Comparison of ENCODE assay signal across 16 cellular contexts in genomic region chr4:1592179-1593037, GRCh38.
DNase-seq lines count a peak whose midpoint lies in the region; ATAC-seq, FAIRE-seq and TF ChIP-seq lines count a peak whose summit lies in the region.
"Had no signal": no experiment of that assay in that cellular context is flagged by ENCODE, and none has a peak within 500 bp of the region (broad histone marks: within the 10 kb centered on the region; RNA-seq: fewer than 3 reads in every experiment).

No MANE protein-coding gene starts in this region.

- H3K27ac ChIP-seq in K562 (ENCODE audit: extremely low read depth, low read depth, low read length), result peak overlapping the region; percentile 12; the same call in 1 of the 3 replicates
- H3K27ac ChIP-seq in right atrium auricular region, result peak overlapping the region; percentile 59 to 85
- no peak overlapping the region for H3K27ac ChIP-seq in Karpas-422 (ENCODE audit: low read length)

- DNase-seq in BE2C, result peak; percentile 4
- peak in 1 of 4 experiments; percentile 28 for DNase-seq in K562 (ENCODE audit: extremely low read depth in 1 of 4, low spot score in 3 of 4)
- DNase-seq in right atrium auricular region (ENCODE audit: low spot score), result no peak
- peak; percentile 64 for DNase-seq in posterior vena cava (ENCODE audit: low spot score)
- no peak for DNase-seq in NCI-H1092 (lab: John Stamatoyannopoulos, UW)
- DNase-seq in Karpas-422, result no peak
- DNase-seq in ACHN, result no peak
- DNase-seq: AML-193, DND-41, GDM1, MM.1S, NCI-H1105 treated with DMSO at 0.1 percent for 48 hours, NCI-H187, PC-3 had no signal

- no peaks in the 10 kb centered on the region for H3K9me1 ChIP-seq in K562 (ENCODE audit: control insufficient read depth, insufficient read depth, low read length)

- TF ChIP-seq EP300 in K562 (IDR thresholded peaks at IDR 0.05; ENCODE audit: low read length), result no peak

- WGBS in K562 (ENCODE audit: insufficient coverage, low coverage, missing lambda C conversion rate), result 50% methylated on average over 28 of the region's 54 CpGs

- intact Hi-C loops in K562 (cut with micrococcal nuclease) (no loop called here), posterior vena cava (cut with DNase I) (no loop called here)

- TF ChIP-seq CTCF in BE2C (IDR thresholded peaks at IDR 0.05; ENCODE audit: low read depth, low read length) (no peak), K562 (IDR thresholded peaks at IDR 0.05 in 2 of 3, conservative IDR thresholded peaks at IDR 0.05 in 1 of 3; ENCODE audit: insufficient read depth in 2 of 3, low read depth in 1 of 3, low read length in 3 of 3) (no peak), right atrium auricular region (IDR thresholded peaks at IDR 0.05) (no peak)

- in situ Hi-C loops in K562 (cut with MboI) (no loop called here), ACHN (cut with HindIII; ENCODE audit: low pct_ligation_motif_present, low pct_unique_long_range_greater_than_20kb, low sequenced_read_pairs) (no loop called here)

- H2AFZ ChIP-seq in K562 (ENCODE audit: low read depth, low read length), result peak overlapping the region; percentile 46
- H2AFZ ChIP-seq in Karpas-422 (ENCODE audit: low read length), result no peak overlapping the region

- BruUV-seq in K562 (replicated peaks; lab: Mats Ljungman, UMichigan), result no TSS peak

- H3K4me2 ChIP-seq in K562 (ENCODE audit: insufficient read depth, low read length) (peak overlapping the region; percentile 33; the same call in 1 of the 2 replicates), Karpas-422 (ENCODE audit: low read depth, low read length, poor library complexity, severe bottlenecking) (no peak overlapping the region)

- H3K79me2 ChIP-seq in K562 (ENCODE audit: control insufficient read depth, insufficient read depth, low read length) (no peaks in the 10 kb centered on the region), Karpas-422 (ENCODE audit: low read length) (no peaks in the 10 kb centered on the region)

- no peak for TF ChIP-seq RAD21 in K562 (CRISPR knock-in tag; conservative IDR thresholded peaks at IDR 0.05 in 1 of 2, IDR thresholded peaks at IDR 0.05 in 1 of 2)

- H3K36me3 ChIP-seq in BE2C (no peaks in the 10 kb centered on the region), K562 (ENCODE audit: control insufficient read depth, insufficient read depth, low read length) (no peaks in the 10 kb centered on the region), right atrium auricular region (no peaks in the 10 kb centered on the region), Karpas-422 (ENCODE audit: insufficient read depth, low read length) (no peaks in the 10 kb centered on the region)

- POLR2A ChIA-PET in K562 (lab: Yijun Ruan, JAX), result interaction anchor here (4.0 kb wide), 1 partner anchor 10 kb away, joined by 15 read pairs; no protein-coding TSS in a partner anchor

- H3K4me1 ChIP-seq in BE2C (0 out of 2 replicates have a peak, but pooled peaks cover 3% of the 10 kb centered on the region), K562 (replicated peaks in 1 of 2; ENCODE audit: control insufficient read depth in 2 of 2, insufficient read depth in 2 of 2, low read length in 2 of 2) (peaks cover 11 to 51% of the 10 kb centered on the region in 2 experiments), right atrium auricular region (peaks cover 0 to 6% of the 10 kb centered on the region in 2 donors), Karpas-422 (ENCODE audit: low read length) (no peaks in the 10 kb centered on the region)

- H3K27me3 ChIP-seq in BE2C (peaks cover 33% of the 10 kb centered on the region), K562 (ENCODE audit: control insufficient read depth in 2 of 2, insufficient read depth in 2 of 2, low read length in 2 of 2) (peaks cover 0 to 11% of the 10 kb centered on the region in 2 experiments; a peak in 2 of 5 replicates), right atrium auricular region (no peaks in the 10 kb centered on the region), Karpas-422 (ENCODE audit: low read length) (no peaks in the 10 kb centered on the region; the same call in 1 of the 2 replicates)

- no peak for TF ChIP-seq POLR2A in K562 (conservative IDR thresholded peaks at IDR 0.05)

- no peak overlapping the region for H3K4me3 ChIP-seq in BE2C (ENCODE audit: low read depth, low read length)
- H3K4me3 ChIP-seq in K562, result no peak overlapping the region
- no peak overlapping the region for H3K4me3 ChIP-seq in right atrium auricular region
- H3K4me3 ChIP-seq in Karpas-422 (ENCODE audit: low read length), result no peak overlapping the region

- CTCF ChIA-PET in K562 (lab: Yijun Ruan, JAX; ENCODE audit: low intra/inter-chr PET ratio), result no interaction called here

- no peaks in the 10 kb centered on the region for H3K9me2 ChIP-seq in Karpas-422 (replicated peaks; ENCODE audit: insufficient read depth, low read length)

- no peak for FAIRE-seq in K562 (lab: Jason Lieb, UNC)
- FAIRE-seq: D721Med, GM12892 had no signal

- H4K20me1 ChIP-seq in K562 (replicated peaks; ENCODE audit: control insufficient read depth, insufficient read depth, low read length), result no peaks in the 10 kb centered on the region
- no peaks in the 10 kb centered on the region for H4K20me1 ChIP-seq in Karpas-422 (ENCODE audit: insufficient read depth, low read depth, low read length)

- ATAC-seq in K562, result no peak
- ATAC-seq: PC-3 had no signal

- H3K9me3 ChIP-seq in BE2C (peaks cover 7% of the 10 kb centered on the region; the same call in 1 of the 2 replicates), K562 (replicated peaks; ENCODE audit: control insufficient read depth, insufficient read depth, low read depth, low read length) (peaks cover 16% of the 10 kb centered on the region), right atrium auricular region (peaks cover 0 to 42% of the 10 kb centered on the region in 2 donors), Karpas-422 (ENCODE audit: low read length) (peaks cover 11% of the 10 kb centered on the region; the same call in 1 of the 2 replicates)

- no peak overlapping the region for H3K9ac ChIP-seq in K562 (ENCODE audit: insufficient read depth in 1 of 2, low read depth in 2 of 2, low read length in 2 of 2)
- H3K9ac ChIP-seq in Karpas-422 (ENCODE audit: low read length), result no peak overlapping the region

TF ChIP-seq in K562, 482 proteins besides CTCF, POLR2A, EP300 and RAD21 (continues in another document):
- TF ChIP-seq GABPB1 (CRISPR knock-in tag; IDR thresholded peaks at IDR 0.05) (no peak), CREB3L1 (IDR thresholded peaks at IDR 0.05; ENCODE audit: borderline replicate concordance, low read depth) (peak; percentile 68; the same call in 1 of the 2 replicates), ATF2 (CRISPR knock-in tag; IDR thresholded peaks at IDR 0.05) (no peak), NRF1 (conservative IDR thresholded peaks at IDR 0.05 in 1 of 2, IDR thresholded peaks at IDR 0.05 in 1 of 2) (0 out of 4 replicates have a peak, but pooled peaks of 1 of the 2 experiments have one; percentile 11), ZFX (CRISPR knock-in tag; IDR thresholded peaks at IDR 0.05) (peak; percentile 51), MEF2D (tag; conservative IDR thresholded peaks at IDR 0.05; ENCODE audit: low read depth) (peak; percentile 92), EGR1 (conservative IDR thresholded peaks at IDR 0.05) (peak; percentile 37; the same call in 1 of the 2 replicates), BCLAF1 (IDR thresholded peaks at IDR 0.05; ENCODE audit: borderline replicate concordance in 1 of 2, control insufficient read depth in 1 of 2, low read depth in 2 of 2, low read length in 1 of 2) (no peak)

Comparison
In these comparisons a context has a peak if more than half of its experiments do, and no peak if none do; other contexts are left out.
1. DNase-seq: peak in BE2C (single experiment) and posterior vena cava (single experiment); none in right atrium auricular region (single experiment), NCI-H1092 (single experiment), Karpas-422 (single experiment) and ACHN (single experiment).